25 cellular contexts compared by ENCODE assay signal in the genomic region with DNA sequence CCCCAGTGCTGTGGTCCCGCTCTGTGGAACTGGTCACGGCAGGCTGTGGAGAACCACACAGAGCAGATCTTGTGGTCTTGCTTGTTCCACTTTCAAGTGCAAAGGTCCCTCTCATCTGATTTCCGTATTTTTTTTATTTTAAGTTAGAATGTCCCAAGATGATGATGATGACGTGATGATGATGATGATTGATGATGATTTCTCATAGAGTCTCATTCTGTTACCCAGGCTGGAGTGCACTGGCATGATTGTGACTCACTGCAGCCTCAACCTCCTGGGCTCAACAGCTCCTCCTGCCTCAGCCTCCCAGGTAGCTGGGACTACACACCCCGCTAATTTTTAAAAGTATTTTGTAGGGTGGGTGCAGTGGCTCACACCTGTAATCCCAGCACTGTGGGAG. TPM values are rescaled to one million over a fixed set of nuclear protein-coding genes. Genes with fewer than 3 reads are reported as not detected.
DNase-seq lines count a peak whose midpoint lies in the region; ATAC-seq and TF ChIP-seq lines count a peak whose summit lies in the region.
"Had no signal": no experiment of that assay in that cellular context is flagged by ENCODE, and none has a peak within 500 bp of the region (broad histone marks: within the 10 kb centered on the region; RNA-seq: fewer than 3 reads in every experiment).

No MANE protein-coding gene starts in this region.

- no peak overlapping the region for H3K27ac Mint-ChIP-seq in nephron progenitor cell
- H3K27ac Mint-ChIP-seq: activated CD4-positive, alpha-beta memory T cell treated with anti-CD3 and anti-CD28 coated beads for 36 hours; activated naive CD4-positive, alpha-beta T cell treated with anti-CD3 and anti-CD28 coated beads, Interleukin-2, amount 10 ng/mL, durations not matched to agents 7 days and 5 days; CD4-positive, alpha-beta T cell; IgD-negative memory B cell; nephron had no signal

- TF ChIP-seq EP300 in SK-N-SH (IDR thresholded peaks at IDR 0.05; ENCODE audit: borderline replicate concordance in 1 of 2, low read depth in 1 of 2, low read length in 1 of 2) = no peak

- peaks cover 9% of the 10 kb centered on the region for H3K4me1 Mint-ChIP-seq in nephron progenitor cell
- H3K4me1 Mint-ChIP-seq: activated naive CD4-positive, alpha-beta T cell treated with anti-CD3 and anti-CD28 coated beads, Interleukin-2, amount 10 ng/mL, durations not matched to agents 7 days and 5 days; nephron had no signal

- H3K9me3 Mint-ChIP-seq in nephron progenitor cell = peaks cover 23% of the 10 kb centered on the region
- H3K9me3 Mint-ChIP-seq: activated naive CD4-positive, alpha-beta T cell treated with anti-CD3 and anti-CD28 coated beads, Interleukin-2, amount 10 ng/mL, durations not matched to agents 7 days and 5 days; CD4-positive, alpha-beta T cell had no signal

- peaks cover 0 to 21% of the 10 kb centered on the region in 2 experiments; a peak in 2 of 4 replicates for H3K4me1 ChIP-seq in SK-N-SH (ENCODE audit: control insufficient read depth in 1 of 2, insufficient read depth in 2 of 2, low read depth in 1 of 2, low read length in 1 of 2)
- H3K4me1 ChIP-seq in esophagus squamous epithelium = peaks cover 20 to 60% (median 34%) of the 10 kb centered on the region in 3 donors
- H3K4me1 ChIP-seq: parathyroid adenoma had no signal

- no peaks in the 10 kb centered on the region for H3K9me2 ChIP-seq in SK-N-SH

- peaks cover 8% of the 10 kb centered on the region; the same call in 1 of the 2 replicates for H3K9me3 ChIP-seq in SK-N-SH
- no peaks in the 10 kb centered on the region for H3K9me3 ChIP-seq in esophagus squamous epithelium
- H3K9me3 ChIP-seq: thoracic aorta had no signal

- no peak overlapping the region for H3K4me3 Mint-ChIP-seq in nephron progenitor cell
- H3K4me3 Mint-ChIP-seq: activated CD4-positive, alpha-beta memory T cell treated with anti-CD3 and anti-CD28 coated beads for 36 hours; activated naive CD4-positive, alpha-beta T cell treated with anti-CD3 and anti-CD28 coated beads, Interleukin-2, amount 10 ng/mL, durations not matched to agents 7 days and 5 days; CD4-positive, alpha-beta T cell; IgD-negative memory B cell; nephron had no signal

- peak overlapping the region; percentile 51; the same call in 1 of the 2 replicates for H3K9ac ChIP-seq in SK-N-SH
- H3K9ac ChIP-seq: parathyroid adenoma had no signal

- H3K4me3 ChIP-seq in SK-N-SH (ENCODE audit: low read depth in 2 of 2, low read length in 1 of 2) (no peak overlapping the region), esophagus squamous epithelium (no peak overlapping the region)
- H3K4me3 ChIP-seq: thoracic aorta had no signal

- no peaks in the 10 kb centered on the region for H4K20me1 ChIP-seq in SK-N-SH (ENCODE audit: insufficient read depth)

- TF ChIP-seq CTCF in SK-N-SH (IDR thresholded peaks at IDR 0.05) (no peak), esophagus squamous epithelium (IDR thresholded peaks at IDR 0.05) (no peak), nephron progenitor cell (IDR thresholded peaks at IDR 0.05) (no peak)

- TF ChIP-seq RAD21 in SK-N-SH (IDR thresholded peaks at IDR 0.05; ENCODE audit: low read length) = no peak

- H3K27me3 Mint-ChIP-seq in nephron progenitor cell (ENCODE audit: low read depth, poor library complexity) = peaks cover 16% of the 10 kb centered on the region
- H3K27me3 Mint-ChIP-seq: activated CD4-positive, alpha-beta memory T cell treated with anti-CD3 and anti-CD28 coated beads for 36 hours; activated naive CD4-positive, alpha-beta T cell treated with anti-CD3 and anti-CD28 coated beads, Interleukin-2, amount 10 ng/mL, durations not matched to agents 7 days and 5 days; CD4-positive, alpha-beta T cell had no signal

- no peaks in the 10 kb centered on the region for H3K27me3 ChIP-seq in SK-N-SH (ENCODE audit: insufficient read depth)
- H3K27me3 ChIP-seq in esophagus squamous epithelium = no peaks in the 10 kb centered on the region

- DNase-seq in SK-N-SH (no peak), RPMI7951 (ENCODE audit: low read depth) (peak; percentile 6), esophagus squamous epithelium (lab: John Stamatoyannopoulos, UW) (no peak), stromal cell of bone marrow (ENCODE audit: low read depth) (peak; percentile 24), NCI-H2227 treated with DMSO at 0.1 percent for 48 hours (lab: John Stamatoyannopoulos, UW) (no peak), nephron progenitor cell (no peak)
- DNase-seq: activated CD4-positive, alpha-beta memory T cell treated with anti-CD3 and anti-CD28 coated beads for 36 hours; activated CD4-positive, CD25-positive, alpha-beta regulatory T cell treated with anti-CD3 and anti-CD28 coated beads, Interleukin-2, amount 50 U/mL, for 72 hours; activated CD8-positive, alpha-beta memory T cell treated with anti-CD3 and anti-CD28 coated beads, Interleukin-2, amount 50 U/mL, for 4 hours; activated naive CD4-positive, alpha-beta T cell treated with anti-CD3 and anti-CD28 coated beads, Interleukin-2, amount 10 ng/mL, durations not matched to agents 7 days and 5 days; CD4-positive, alpha-beta T cell; glutamatergic neuron; H7; NCI-H2107; NCI-H446; small intestine; stimulated activated naive CD8-positive, alpha-beta T cell treated with anti-CD3 and anti-CD28 coated beads, Interleukin-15, Interleukin-2, amounts not matched to agents 100 U/mL and 50 U/mL, for 24 hours; T-helper 2 cell had no signal

- peaks cover 0 to 14% of the 10 kb centered on the region in 2 experiments for H3K36me3 ChIP-seq in SK-N-SH (replicated peaks in 1 of 2; ENCODE audit: control insufficient read depth in 1 of 2, insufficient read depth in 2 of 2, low read length in 1 of 2)
- no peaks in the 10 kb centered on the region for H3K36me3 ChIP-seq in esophagus squamous epithelium
- H3K36me3 ChIP-seq: thoracic aorta had no signal

- H3K27ac ChIP-seq in SK-N-SH (ENCODE audit: low read depth in 2 of 2, low read length in 1 of 2) (peak overlapping the region in 1 of 2 experiments; percentile 89; a peak in 2 of 4 replicates), esophagus squamous epithelium (peak overlapping the region; percentile 38 to 76 (median 68))
- H3K27ac ChIP-seq: parathyroid adenoma had no signal

- no peak overlapping the region for H2AFZ ChIP-seq in SK-N-SH (ENCODE audit: low read depth)
- H2AFZ ChIP-seq: parathyroid adenoma had no signal

- WGBS in SK-N-SH (ENCODE audit: low lambda C conversion rate) = 63% methylated on average over 5 of the region's 5 CpGs
- 74 to 90% methylated on average over 4 to 5 of the region's 5 CpGs for WGBS in esophagus squamous epithelium, 2 donors

- CTCF ChIA-PET in SK-N-SH (lab: Yijun Ruan, JAX) = interaction anchor here (1.1 to 1.7 kb wide), 4 partner anchors 11 to 176 kb away, joined by 3 to 4 read pairs (median 4); a partner anchor contains a TSS

- peaks cover 4% of the 10 kb centered on the region for H3K36me3 Mint-ChIP-seq in nephron progenitor cell (ENCODE audit: low read depth)
- H3K36me3 Mint-ChIP-seq: activated naive CD4-positive, alpha-beta T cell treated with anti-CD3 and anti-CD28 coated beads, Interleukin-2, amount 10 ng/mL, durations not matched to agents 7 days and 5 days; IgD-negative memory B cell had no signal

- no peak for ATAC-seq in SK-N-SH treated with all-trans-retinoic acid at 6 μM for 48 hours
- ATAC-seq in GM21367 (IDR thresholded peaks at IDR 0.05; ENCODE audit: unreplicated experiment) = no peak
- ATAC-seq: left lobe of liver; stimulated activated naive CD8-positive, alpha-beta T cell treated with anti-CD3 and anti-CD28 coated beads, Interleukin-15, Interleukin-2, amounts not matched to agents 100 U/mL and 50 U/mL, for 24 hours had no signal

- H3F3A ChIP-seq in SK-N-SH (replicated peaks; ENCODE audit: insufficient read depth) = peaks cover 39% of the 10 kb centered on the region

- POLR2A ChIA-PET in SK-N-SH (lab: Yijun Ruan, JAX) = no interaction called here

- no peak for TF ChIP-seq POLR2A in esophagus squamous epithelium (IDR thresholded peaks at IDR 0.05)

- H3K79me2 ChIP-seq in SK-N-SH (ENCODE audit: insufficient read depth) = peaks cover 72% of the 10 kb centered on the region
- H3K79me2 ChIP-seq: parathyroid adenoma had no signal

- 0 out of 2 replicates have a peak overlapping the region, but pooled peaks have one; percentile 6 for H3K4me2 ChIP-seq in SK-N-SH

- intact Hi-C loops in esophagus squamous epithelium (cut with DNase I) = no loop called here

TF ChIP-seq in SK-N-SH, 30 proteins besides CTCF, POLR2A, EP300 and RAD21:
- no peak for TF ChIP-seq SMC3 (IDR thresholded peaks at IDR 0.05; ENCODE audit: low read depth, low read length)
- TF ChIP-seq, protein P1, sequence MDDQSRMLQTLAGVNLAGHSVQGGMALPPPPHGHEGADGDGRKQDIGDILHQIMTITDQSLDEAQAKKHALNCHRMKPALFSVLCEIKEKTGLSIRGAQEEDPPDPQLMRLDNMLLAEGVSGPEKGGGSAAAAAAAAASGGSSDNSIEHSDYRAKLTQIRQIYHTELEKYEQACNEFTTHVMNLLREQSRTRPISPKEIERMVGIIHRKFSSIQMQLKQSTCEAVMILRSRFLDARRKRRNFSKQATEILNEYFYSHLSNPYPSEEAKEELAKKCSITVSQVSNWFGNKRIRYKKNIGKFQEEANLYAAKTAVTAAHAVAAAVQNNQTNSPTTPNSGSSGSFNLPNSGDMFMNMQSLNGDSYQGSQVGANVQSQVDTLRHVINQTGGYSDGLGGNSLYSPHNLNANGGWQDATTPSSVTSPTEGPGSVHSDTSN (IDR thresholded peaks at IDR 0.05) = peak; percentile 60

TF ChIP-seq in SK-N-SH treated with all-trans-retinoic acid at 6 μM for 48 hours, 23 proteins besides CTCF, POLR2A, EP300 and RAD21:
- TF ChIP-seq TOX (CRISPR knock-in tag; IDR thresholded peaks at IDR 0.05; ENCODE audit: borderline replicate concordance) = no peak

RNA-seq across cellular contexts. Expression of a gene that starts 12.2 kb away (rescaled TPM):
- polyA plus RNA-seq in SK-N-SH (2012; rRNA removed) = 9.5 and 10.1 TPM in 2 replicates
- polyA plus RNA-seq in SK-N-SH (2012; cell fraction: cytosol; rRNA removed) = 9.0 and 9.9 TPM in 2 replicates
- polyA plus RNA-seq in SK-N-SH (2012; cell fraction: nucleus; rRNA removed) = 11.5 and 12.6 TPM in 2 replicates
- total RNA-seq in RPMI7951 (2014; rRNA removed; shearing (Covaris generic)) = 9.6 and 11.8 TPM in 2 replicates
- 10 to 100 TPM; 12.7 to 39.9 (median 24.4) TPM for total RNA-seq in esophagus squamous epithelium

RNA-seq across cellular contexts. Expression of a gene that starts 31.9 kb away (rescaled TPM):
- 9.9 and 12.5 TPM in 2 replicates for polyA plus RNA-seq in SK-N-SH (2012; rRNA removed)
- polyA plus RNA-seq in SK-N-SH (2012; cell fraction: cytosol; rRNA removed) = 4.7 and 6.4 TPM in 2 replicates
- 19.7 and 25.3 TPM in 2 replicates for polyA plus RNA-seq in SK-N-SH (2012; cell fraction: nucleus; rRNA removed)
- 7.2 and 9.3 TPM in 2 replicates for total RNA-seq in RPMI7951 (2014; rRNA removed; shearing (Covaris generic))
- 10 to 100 TPM; 11.1 to 24.8 (median 17.9) TPM for total RNA-seq in esophagus squamous epithelium

Comparison
In these comparisons a context has a peak if more than half of its experiments do, and no peak if none do; other contexts are left out.
1. DNase-seq: peak in RPMI7951 (single experiment) and stromal cell of bone marrow (single experiment); none in SK-N-SH (single experiment), esophagus squamous epithelium (single experiment), NCI-H2227 treated with DMSO at 0.1 percent for 48 hours (single experiment) and nephron progenitor cell (single experiment).